In genomic region chr10:110858297-110858934, GRCh38 we compare ENCODE assay signal across 11 cellular contexts. TPM values are rescaled to one million over a fixed set of nuclear protein-coding genes. Genes with fewer than 3 reads are reported as not detected.
DNase-seq lines count a peak whose midpoint lies in the region; ATAC-seq and TF ChIP-seq lines count a peak whose summit lies in the region.
"Had no signal": no experiment of that assay in that cellular context is flagged by ENCODE, and none has a peak within 500 bp of the region (broad histone marks: within the 10 kb centered on the region; RNA-seq: fewer than 3 reads in every experiment).

No MANE protein-coding gene starts in this region.

- no peak overlapping the region for H3K4ac ChIP-seq in mesendoderm (ENCODE audit: low read depth, low read length)

- peak overlapping the region; percentile 60 for H3K18ac ChIP-seq in mesendoderm (ENCODE audit: low read length)

- no peaks in the 10 kb centered on the region for H3K27me3 ChIP-seq in BLaER1 treated with 17β-estradiol and CSF1 and Interleukin-3, amounts not matched to agents 10 nM and 100 nM
- H3K27me3 ChIP-seq in mesendoderm (ENCODE audit: insufficient read depth, low read length, poor library complexity), result no peaks in the 10 kb centered on the region
- H3K27me3 ChIP-seq: left lung had no signal

- no peak overlapping the region for H4K5ac ChIP-seq in mesendoderm (ENCODE audit: low read length)

- H2BK15ac ChIP-seq in mesendoderm (replicated peaks; ENCODE audit: low read depth), result no peak overlapping the region

- peaks cover 57 to 85% (median 78%) of the 10 kb centered on the region in 10 experiments for H3K4me1 ChIP-seq in BLaER1 treated with 17β-estradiol and CSF1 and Interleukin-3, amounts not matched to agents 10 nM and 100 nM
- peaks cover 5% of the 10 kb centered on the region for H3K4me1 ChIP-seq in mesendoderm (ENCODE audit: control insufficient read depth, low read depth, low read length)

- H3K9me3 ChIP-seq in BLaER1 treated with 17β-estradiol and CSF1 and Interleukin-3, amounts not matched to agents 10 nM and 100 nM (replicated peaks in 1 of 11), result peaks cover 0 to 8% (median 3%) of the 10 kb centered on the region in 11 experiments; a peak in 6 of 22 replicates
- H3K9me3 ChIP-seq: left lung had no signal

- ATAC-seq in GM19023 (IDR thresholded peaks at IDR 0.05; ENCODE audit: unreplicated experiment) (no peak), GM18873 (IDR thresholded peaks at IDR 0.05; ENCODE audit: low FRiP score, unreplicated experiment) (no peak), esophagus mucosa (no peak), WTC11 (no peak)

- peaks cover 74% of the 10 kb centered on the region for H3K4me1 Mint-ChIP-seq in activated T-helper 1 cell treated with anti-CD3 and anti-CD28 coated beads, Interleukin-12 subunit alpha, Interleukin-12 subunit beta, Interleukin-2, Interleukin-4 antibody, amounts not matched to agents 30 ng/mL and 10 ng/mL and 1 ng/mL, durations not matched to agents 14 hours and 24 hours and 36 hours (ENCODE audit: low read depth)
- 0 out of 2 replicates have a peak, but pooled peaks cover 3% of the 10 kb centered on the region for H3K4me1 Mint-ChIP-seq in WTC11

- H3K23ac ChIP-seq in mesendoderm (ENCODE audit: low read length), result no peak overlapping the region

- H3K4me3 Mint-ChIP-seq in activated T-helper 1 cell treated with anti-CD3 and anti-CD28 coated beads, Interleukin-12 subunit alpha, Interleukin-12 subunit beta, Interleukin-2, Interleukin-4 antibody, amounts not matched to agents 30 ng/mL and 10 ng/mL and 1 ng/mL, durations not matched to agents 14 hours and 24 hours and 36 hours, result peak overlapping the region; percentile 21
- H3K4me3 Mint-ChIP-seq in WTC11, result no peak overlapping the region

- H3K4me2 ChIP-seq in BLaER1 treated with 17β-estradiol and CSF1 and Interleukin-3, amounts not matched to agents 10 nM and 100 nM, result peak overlapping the region; percentile 69 to 95 (median 86)
- H3K4me2 ChIP-seq in mesendoderm (ENCODE audit: low read length), result no peak overlapping the region

- no peaks in the 10 kb centered on the region for H4K20me1 ChIP-seq in BLaER1 treated with 17β-estradiol and CSF1 and Interleukin-3, amounts not matched to agents 10 nM and 100 nM

- H2BK5ac ChIP-seq in mesendoderm (ENCODE audit: low read length), result no peak overlapping the region

- DNase-seq in HT-29 (ENCODE audit: low spot score), result peak; percentile 22
- no peak for DNase-seq in activated T-helper 1 cell treated with anti-CD3 and anti-CD28 coated beads, Interleukin-12 subunit alpha, Interleukin-12 subunit beta, Interleukin-2, Interleukin-4 antibody, amounts not matched to agents 30 ng/mL and 10 ng/mL and 1 ng/mL, durations not matched to agents 14 hours and 24 hours and 36 hours (ENCODE audit: low spot score)
- DNase-seq in mesendoderm, result no peak
- no peak for DNase-seq in WTC11 (ENCODE audit: low spot score)
- DNase-seq: activated T-cell treated with anti-CD3 and anti-CD28 coated beads, Interleukin-2, amount 50 U/mL, for 1 hour; left lung; stimulated activated CD4-positive, alpha-beta T cell treated with anti-CD3 and anti-CD28 coated beads, Interleukin-12 subunit alpha, Interleukin-12 subunit beta, amount 100 ng/mL, for 4 hours had no signal

- H3K79me2 ChIP-seq in mesendoderm (ENCODE audit: control insufficient read depth, insufficient read depth, low read length), result no peaks in the 10 kb centered on the region

- no peaks in the 10 kb centered on the region for H3K27me3 Mint-ChIP-seq in activated T-helper 1 cell treated with anti-CD3 and anti-CD28 coated beads, Interleukin-12 subunit alpha, Interleukin-12 subunit beta, Interleukin-2, Interleukin-4 antibody, amounts not matched to agents 30 ng/mL and 10 ng/mL and 1 ng/mL, durations not matched to agents 14 hours and 24 hours and 36 hours (ENCODE audit: insufficient read depth)
- H3K27me3 Mint-ChIP-seq in WTC11 (ENCODE audit: low read depth), result no peaks in the 10 kb centered on the region

- WGBS in mesendoderm (ENCODE audit: extremely low coverage, insufficient coverage, low lambda C conversion rate), result no CpG with 5 or more reads among the region's 1 CpG

- peak overlapping the region; percentile 89 to 97 (median 95) for H3K27ac ChIP-seq in BLaER1 treated with 17β-estradiol and CSF1 and Interleukin-3, amounts not matched to agents 10 nM and 100 nM
- H3K27ac ChIP-seq in mesendoderm (ENCODE audit: low read depth, low read length), result peak overlapping the region; percentile 69

- intact Hi-C loops in activated T-helper 1 cell treated with anti-CD3 and anti-CD28 coated beads, Interleukin-12 subunit alpha, Interleukin-12 subunit beta, Interleukin-2, Interleukin-4 antibody, amounts not matched to agents 30 ng/mL and 10 ng/mL and 1 ng/mL, durations not matched to agents 14 hours and 24 hours and 36 hours (cut with micrococcal nuclease), result no loop called here

- H3K56ac ChIP-seq in mesendoderm (ENCODE audit: low read length), result no peak overlapping the region

- peaks cover 6% of the 10 kb centered on the region for H3K36me3 Mint-ChIP-seq in activated T-helper 1 cell treated with anti-CD3 and anti-CD28 coated beads, Interleukin-12 subunit alpha, Interleukin-12 subunit beta, Interleukin-2, Interleukin-4 antibody, amounts not matched to agents 30 ng/mL and 10 ng/mL and 1 ng/mL, durations not matched to agents 14 hours and 24 hours and 36 hours (ENCODE audit: low read depth)
- H3K36me3 Mint-ChIP-seq in WTC11, result no peaks in the 10 kb centered on the region

- H3K27ac Mint-ChIP-seq in activated T-helper 1 cell treated with anti-CD3 and anti-CD28 coated beads, Interleukin-12 subunit alpha, Interleukin-12 subunit beta, Interleukin-2, Interleukin-4 antibody, amounts not matched to agents 30 ng/mL and 10 ng/mL and 1 ng/mL, durations not matched to agents 14 hours and 24 hours and 36 hours, result peak overlapping the region; percentile 65
- no peak overlapping the region for H3K27ac Mint-ChIP-seq in WTC11

- no peak overlapping the region for H2BK120ac ChIP-seq in mesendoderm (ENCODE audit: low read depth, low read length)

- H3K9me3 Mint-ChIP-seq in activated T-helper 1 cell treated with anti-CD3 and anti-CD28 coated beads, Interleukin-12 subunit alpha, Interleukin-12 subunit beta, Interleukin-2, Interleukin-4 antibody, amounts not matched to agents 30 ng/mL and 10 ng/mL and 1 ng/mL, durations not matched to agents 14 hours and 24 hours and 36 hours, result peaks cover 4% of the 10 kb centered on the region
- peaks cover 7% of the 10 kb centered on the region for H3K9me3 Mint-ChIP-seq in WTC11

- H3K4me3 ChIP-seq in BLaER1 treated with 17β-estradiol and CSF1 and Interleukin-3, amounts not matched to agents 10 nM and 100 nM, result no peak overlapping the region
- H3K4me3 ChIP-seq in mesendoderm (ENCODE audit: low read length), result no peak overlapping the region
- H3K4me3 ChIP-seq: left lung had no signal

- H2AK5ac ChIP-seq in mesendoderm (ENCODE audit: low read length), result peak overlapping the region; percentile 56

- no peak overlapping the region for H4K8ac ChIP-seq in mesendoderm (ENCODE audit: low read depth, low read length)

- H3K36me3 ChIP-seq in BLaER1 treated with 17β-estradiol and CSF1 and Interleukin-3, amounts not matched to agents 10 nM and 100 nM, result no peaks in the 10 kb centered on the region
- H3K36me3 ChIP-seq in mesendoderm (ENCODE audit: control insufficient read depth, insufficient read depth, low read length), result no peaks in the 10 kb centered on the region
- H3K36me3 ChIP-seq: left lung had no signal

- H3K79me1 ChIP-seq in mesendoderm (ENCODE audit: low read length), result no peaks in the 10 kb centered on the region

- POLR2A ChIA-PET in WTC11 (lab: Charles Lee), result no interaction called here

- CTCF ChIA-PET in WTC11 (lab: Charles Lee), result interaction anchor here (1.1 to 2.0 kb wide), 2 partner anchors 13 to 54 kb away, joined by 3 to 5 read pairs; no protein-coding TSS in a partner anchor

- no peak for TF ChIP-seq CTCF in WTC11 (IDR thresholded peaks at IDR 0.05)

- peak overlapping the region; percentile 74 to 80 (median 77); a peak in 20 of 22 replicates for H3K9ac ChIP-seq in BLaER1 treated with 17β-estradiol and CSF1 and Interleukin-3, amounts not matched to agents 10 nM and 100 nM
- no peak overlapping the region for H3K9ac ChIP-seq in mesendoderm (ENCODE audit: low read length)

TF ChIP-seq in WTC11, 78 proteins besides CTCF, POLR2A, EP300 and RAD21:
- TF ChIP-seq EMX1 (CRISPR knock-in tag; IDR thresholded peaks at IDR 0.05), result no peak
- no peak for TF ChIP-seq MAX (CRISPR knock-in tag; IDR thresholded peaks at IDR 0.05)

RNA-seq across cellular contexts. Expression of gene PDCD4, which starts 13.3 kb away (rescaled TPM):
- total RNA-seq in HT-29 (2014; rRNA removed; shearing (Covaris generic)), result 12.5 and 18.5 TPM in 2 replicates
- 46.1 and 51.8 TPM in 2 replicates for total RNA-seq in activated T-helper 1 cell treated with anti-CD3 and anti-CD28 coated beads, Interleukin-12 subunit alpha, Interleukin-12 subunit beta, Interleukin-2, Interleukin-4 antibody, amounts not matched to agents 30 ng/mL and 10 ng/mL and 1 ng/mL, durations not matched to agents 14 hours and 24 hours and 36 hours
- 9.4 TPM for polyA plus RNA-seq in mesendoderm (2013, experiment 1 of 2)
- polyA plus RNA-seq in mesendoderm (2013, experiment 2 of 2), result 9.1 TPM
- total RNA-seq in esophagus mucosa (144 TPM), WTC11 (2021) (27.0 to 32.9 TPM (median 32.7 TPM) in 3 replicates)
